Comparison of ENCODE assay signal across 8 cellular contexts in genomic region chr19:30666301-30666803, GRCh38.
DNase-seq lines count a peak whose midpoint lies in the region; TF ChIP-seq lines count a peak whose summit lies in the region.

No MANE protein-coding gene starts in this region.

- H4K20me1 ChIP-seq in GM23248 (ENCODE audit: insufficient read depth) (no peaks in the 10 kb centered on the region), PC-9 (ENCODE audit: insufficient read depth) (no peaks in the 10 kb centered on the region; the same call in 1 of the 2 replicates), hepatocyte (ENCODE audit: insufficient read depth, poor library complexity, severe bottlenecking) (no peaks in the 10 kb centered on the region)

- H3K27me3 Mint-ChIP-seq in activated naive CD4-positive, alpha-beta T cell treated with anti-CD3 and anti-CD28 coated beads, Interleukin-2, amount 10 ng/mL, durations not matched to agents 7 days and 5 days, result peaks cover 19% of the 10 kb centered on the region

- H3K36me3 Mint-ChIP-seq in activated naive CD4-positive, alpha-beta T cell treated with anti-CD3 and anti-CD28 coated beads, Interleukin-2, amount 10 ng/mL, durations not matched to agents 7 days and 5 days, result no peaks in the 10 kb centered on the region

- H3K4me3 Mint-ChIP-seq in activated naive CD4-positive, alpha-beta T cell treated with anti-CD3 and anti-CD28 coated beads, Interleukin-2, amount 10 ng/mL, durations not matched to agents 7 days and 5 days, result no peak overlapping the region

- DNase-seq in GM23248 (peak; percentile 64), PC-9 (peak in 1 of 2 experiments; percentile 22), hepatocyte (ENCODE audit: low spot score) (peak; percentile 73), GDM1 (lab: John Stamatoyannopoulos, UW) (no peak), NCI-H187 (lab: John Stamatoyannopoulos, UW) (no peak)
- DNase-seq in activated naive CD4-positive, alpha-beta T cell treated with anti-CD3 and anti-CD28 coated beads, Interleukin-2, amount 10 ng/mL, durations not matched to agents 7 days and 5 days, result peak; percentile 57
- peak; percentile 34 for DNase-seq in stimulated activated CD4-positive, alpha-beta T cell treated with anti-CD3 and anti-CD28 coated beads, Interleukin-12 subunit alpha, Interleukin-12 subunit beta, amount 100 ng/mL, for 4 hours

- intact Hi-C loops in PC-9 (cut with micrococcal nuclease; ENCODE audit: unreplicated experiment), result loop anchor here (5.0 to 10.0 kb wide), 3 partner anchors 932 to 1906 kb away; no protein-coding TSS in a partner anchor

- H3F3A ChIP-seq in GM23248 (ENCODE audit: insufficient read depth) (no peaks in the 10 kb centered on the region), PC-9 (ENCODE audit: insufficient read depth, low read depth) (no peaks in the 10 kb centered on the region)

- H3K27ac Mint-ChIP-seq in activated naive CD4-positive, alpha-beta T cell treated with anti-CD3 and anti-CD28 coated beads, Interleukin-2, amount 10 ng/mL, durations not matched to agents 7 days and 5 days, result no peak overlapping the region

- H3K4me3 ChIP-seq in GM23248 (no peak overlapping the region), PC-9 (no peak overlapping the region), hepatocyte (no peak overlapping the region)

- H3K27me3 ChIP-seq in GM23248 (replicated peaks; ENCODE audit: insufficient read depth) (no peaks in the 10 kb centered on the region; the same call in 1 of the 2 replicates), PC-9 (ENCODE audit: insufficient read depth, low read depth) (peaks cover 49% of the 10 kb centered on the region), hepatocyte (peaks cover 15% of the 10 kb centered on the region)

- no peaks in the 10 kb centered on the region for H3K9me3 ChIP-seq in GM23248 (ENCODE audit: low read depth)
- no peaks in the 10 kb centered on the region for H3K9me3 ChIP-seq in PC-9 (ENCODE audit: insufficient read depth, low read depth)
- no peaks in the 10 kb centered on the region for H3K9me3 ChIP-seq in hepatocyte (ENCODE audit: low read depth)

- in situ Hi-C loops in GM23248 (cut with MboI), result loop anchor here (25.0 kb wide), 1 partner anchor 904 kb away; no protein-coding TSS in a partner anchor

- POLR2A ChIA-PET in PC-9 (lab: Charles Lee; ENCODE audit: unreplicated experiment), result no interaction called here

- no peaks in the 10 kb centered on the region for H3K4me1 Mint-ChIP-seq in activated naive CD4-positive, alpha-beta T cell treated with anti-CD3 and anti-CD28 coated beads, Interleukin-2, amount 10 ng/mL, durations not matched to agents 7 days and 5 days

- CTCF ChIA-PET in PC-9 (lab: Charles Lee), result no interaction called here
- CTCF ChIA-PET in activated naive CD4-positive, alpha-beta T cell treated with anti-CD3 and anti-CD28 coated beads, Interleukin-2, amount 10 ng/mL, durations not matched to agents 7 days and 5 days (lab: Charles Lee), result interaction anchor here (0.6 to 2.0 kb wide), 11 partner anchors 9 to 1559 kb away, joined by 3 to 8 read pairs (median 3); no protein-coding TSS in a partner anchor

- no peak overlapping the region for H3K4me2 ChIP-seq in GM23248 (ENCODE audit: unreplicated experiment)
- H3K4me2 ChIP-seq in PC-9, result no peak overlapping the region
- no peak overlapping the region for H3K4me2 ChIP-seq in hepatocyte

- H3K4me1 ChIP-seq in GM23248 (ENCODE audit: insufficient read depth) (peaks cover 10% of the 10 kb centered on the region; the same call in 1 of the 2 replicates), PC-9 (replicated peaks; ENCODE audit: insufficient read depth) (no peaks in the 10 kb centered on the region), hepatocyte (ENCODE audit: insufficient read depth) (no peaks in the 10 kb centered on the region)

- no peaks in the 10 kb centered on the region for H3K9me2 ChIP-seq in GM23248 (ENCODE audit: insufficient read depth)
- H3K9me2 ChIP-seq in PC-9 (ENCODE audit: insufficient read depth), result no peaks in the 10 kb centered on the region
- no peaks in the 10 kb centered on the region for H3K9me2 ChIP-seq in hepatocyte (replicated peaks; ENCODE audit: insufficient read depth)

- H3K9me3 Mint-ChIP-seq in activated naive CD4-positive, alpha-beta T cell treated with anti-CD3 and anti-CD28 coated beads, Interleukin-2, amount 10 ng/mL, durations not matched to agents 7 days and 5 days, result no peaks in the 10 kb centered on the region

- H3K79me2 ChIP-seq in GM23248 (ENCODE audit: insufficient read depth), result no peaks in the 10 kb centered on the region
- H3K79me2 ChIP-seq in PC-9 (ENCODE audit: low read depth), result no peaks in the 10 kb centered on the region
- H3K79me2 ChIP-seq in hepatocyte, result no peaks in the 10 kb centered on the region

- H3K36me3 ChIP-seq in GM23248 (ENCODE audit: low read depth), result no peaks in the 10 kb centered on the region
- H3K36me3 ChIP-seq in PC-9 (ENCODE audit: low read depth), result no peaks in the 10 kb centered on the region
- H3K36me3 ChIP-seq in hepatocyte (replicated peaks; ENCODE audit: insufficient read depth, low read depth), result no peaks in the 10 kb centered on the region

- no peak overlapping the region for H3K9ac ChIP-seq in GM23248

- WGBS in GM23248 (ENCODE audit: low coverage in 1 of 2, low lambda C conversion rate in 2 of 2, missing lambda C conversion rate in 2 of 2), 2 experiments, result 4 to 7% methylated on average over 7 to 11 of the region's 11 CpGs
- WGBS in hepatocyte (ENCODE audit: low lambda C conversion rate, missing lambda C conversion rate), result 3% methylated on average over 10 of the region's 11 CpGs

- H2AFZ ChIP-seq in GM23248 (no peak overlapping the region), PC-9 (no peak overlapping the region), hepatocyte (no peak overlapping the region)

- H3K27ac ChIP-seq in C4-2B (no peak overlapping the region), GM23248 (no peak overlapping the region), PC-9 (no peak overlapping the region), hepatocyte (no peak overlapping the region)

- BruUV-seq in PC-9 (replicated peaks; lab: Mats Ljungman, UMichigan), result no TSS peak

- TF ChIP-seq CTCF in C4-2B (conservative IDR thresholded peaks at IDR 0.05), result peak; percentile 96
- TF ChIP-seq CTCF in PC-9 (conservative IDR thresholded peaks at IDR 0.05), result peak; percentile 92
- TF ChIP-seq CTCF in hepatocyte (IDR thresholded peaks at IDR 0.05; ENCODE audit: poor library complexity), result peak; percentile 93

Comparison
In these comparisons a context has a peak if more than half of its experiments do, and no peak if none do; other contexts are left out.
1. DNase-seq: peak in GM23248 (single experiment), activated naive CD4-positive, alpha-beta T cell treated with anti-CD3 and anti-CD28 coated beads, Interleukin-2, amount 10 ng/mL, durations not matched to agents 7 days and 5 days (single experiment), hepatocyte (single experiment) and stimulated activated CD4-positive, alpha-beta T cell treated with anti-CD3 and anti-CD28 coated beads, Interleukin-12 subunit alpha, Interleukin-12 subunit beta, amount 100 ng/mL, for 4 hours (single experiment); none in GDM1 (single experiment) and NCI-H187 (0 of 2).
2. Peak in every context shown above with its lines, with median percentiles within 50 percentile points of each other: CTCF ChIP-seq.